Comparison of ENCODE assay signal across 21 cellular contexts in the genomic region with DNA sequence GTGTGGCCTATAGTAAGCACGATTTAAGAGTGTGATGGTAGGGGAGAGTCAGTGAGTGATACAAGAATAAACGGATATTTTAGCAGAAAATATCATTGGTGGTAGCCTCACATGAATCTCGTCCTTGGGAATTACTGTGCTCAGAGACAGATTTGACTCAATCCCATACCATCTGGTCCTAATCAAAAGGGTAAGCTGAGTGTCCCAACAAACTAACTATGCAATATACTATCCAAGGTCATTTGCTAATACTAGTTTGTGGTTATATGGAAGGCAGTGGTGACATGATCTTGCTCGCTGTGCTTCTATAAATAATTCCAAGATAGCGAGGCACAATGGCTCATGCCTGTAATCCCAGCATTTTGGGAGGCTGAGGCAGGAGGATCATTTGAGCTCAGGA.
"Had no signal": no experiment of that assay in that cellular context is flagged by ENCODE, and none has a peak within 500 bp of the region (broad histone marks: within the 10 kb centered on the region; RNA-seq: fewer than 3 reads in every experiment).

No MANE protein-coding gene starts in this region.

- DNase-seq: colonic mucosa; dermis blood vessel endothelial cell; foreskin melanocyte; heart left ventricle; hippocampal formation; left colon; left ventricle myocardium superior; mesenchymal stem cell; midbrain; nucleus accumbens; ovary; right cardiac atrium; stimulated activated CD4-positive, alpha-beta T cell treated with anti-CD3 and anti-CD28 coated beads, Interleukin-4, amount 100 ng/mL, for 1 hour; stimulated activated CD8-positive, alpha-beta memory T cell treated with anti-CD3 and anti-CD28 coated beads, Interleukin-4, amount 100 ng/mL, for 48 hours; stimulated activated naive CD8-positive, alpha-beta T cell treated with anti-CD3 and anti-CD28 coated beads, Interleukin-15, Interleukin-2, amounts not matched to agents 100 U/mL and 50 U/mL, for 24 hours; tibial artery; upper lobe of left lung; uterus had no signal

- ATAC-seq: heart left ventricle; left colon; left ventricle myocardium superior; natural killer cell treated with Interleukin-12 subunit alpha and Interleukin-12 subunit beta and Interleukin-15 and Interleukin-18, amount 100 ng/mL, for 72 hours; right cardiac atrium; stimulated activated effector memory CD8-positive, alpha-beta T cell treated with anti-CD3 and anti-CD28 coated beads, Interleukin-12 subunit alpha, Interleukin-12 subunit beta, amount 100 ng/mL, for 72 hours; stimulated activated naive CD8-positive, alpha-beta T cell treated with anti-CD3 and anti-CD28 coated beads, Interleukin-15, Interleukin-2, amounts not matched to agents 100 U/mL and 50 U/mL, for 24 hours had no signal

- H3K9me3 Mint-ChIP-seq: natural killer cell treated with Interleukin-12 subunit alpha and Interleukin-12 subunit beta and Interleukin-15 and Interleukin-18, amount 100 ng/mL, for 72 hours; neural progenitor cell; stimulated activated effector memory CD8-positive, alpha-beta T cell treated with anti-CD3 and anti-CD28 coated beads, Interleukin-12 subunit alpha, Interleukin-12 subunit beta, amount 100 ng/mL, for 72 hours had no signal

- H3K36me3 Mint-ChIP-seq: natural killer cell treated with Interleukin-12 subunit alpha and Interleukin-12 subunit beta and Interleukin-15 and Interleukin-18, amount 100 ng/mL, for 72 hours; neural progenitor cell had no signal

- H3K4me3 Mint-ChIP-seq: natural killer cell treated with Interleukin-12 subunit alpha and Interleukin-12 subunit beta and Interleukin-15 and Interleukin-18, amount 100 ng/mL, for 72 hours; neural progenitor cell; stimulated activated effector memory CD8-positive, alpha-beta T cell treated with anti-CD3 and anti-CD28 coated beads, Interleukin-12 subunit alpha, Interleukin-12 subunit beta, amount 100 ng/mL, for 72 hours had no signal

- H3K27me3 ChIP-seq: colonic mucosa, heart left ventricle, neural progenitor cell, ovary, upper lobe of left lung, uterus had no signal

- H3K4me1 Mint-ChIP-seq: neural progenitor cell; stimulated activated effector memory CD8-positive, alpha-beta T cell treated with anti-CD3 and anti-CD28 coated beads, Interleukin-12 subunit alpha, Interleukin-12 subunit beta, amount 100 ng/mL, for 72 hours had no signal

- H3K27ac ChIP-seq: colonic mucosa, heart left ventricle, neural progenitor cell, ovary, tibial artery, upper lobe of left lung, uterus had no signal

- H3K4me1 ChIP-seq: colonic mucosa, heart left ventricle, neural progenitor cell, tibial artery, upper lobe of left lung, uterus had no signal

- H3K27ac Mint-ChIP-seq: natural killer cell treated with Interleukin-12 subunit alpha and Interleukin-12 subunit beta and Interleukin-15 and Interleukin-18, amount 100 ng/mL, for 72 hours; neural progenitor cell; stimulated activated effector memory CD8-positive, alpha-beta T cell treated with anti-CD3 and anti-CD28 coated beads, Interleukin-12 subunit alpha, Interleukin-12 subunit beta, amount 100 ng/mL, for 72 hours had no signal
